7 cellular contexts compared by ENCODE assay signal in the genomic region with DNA sequence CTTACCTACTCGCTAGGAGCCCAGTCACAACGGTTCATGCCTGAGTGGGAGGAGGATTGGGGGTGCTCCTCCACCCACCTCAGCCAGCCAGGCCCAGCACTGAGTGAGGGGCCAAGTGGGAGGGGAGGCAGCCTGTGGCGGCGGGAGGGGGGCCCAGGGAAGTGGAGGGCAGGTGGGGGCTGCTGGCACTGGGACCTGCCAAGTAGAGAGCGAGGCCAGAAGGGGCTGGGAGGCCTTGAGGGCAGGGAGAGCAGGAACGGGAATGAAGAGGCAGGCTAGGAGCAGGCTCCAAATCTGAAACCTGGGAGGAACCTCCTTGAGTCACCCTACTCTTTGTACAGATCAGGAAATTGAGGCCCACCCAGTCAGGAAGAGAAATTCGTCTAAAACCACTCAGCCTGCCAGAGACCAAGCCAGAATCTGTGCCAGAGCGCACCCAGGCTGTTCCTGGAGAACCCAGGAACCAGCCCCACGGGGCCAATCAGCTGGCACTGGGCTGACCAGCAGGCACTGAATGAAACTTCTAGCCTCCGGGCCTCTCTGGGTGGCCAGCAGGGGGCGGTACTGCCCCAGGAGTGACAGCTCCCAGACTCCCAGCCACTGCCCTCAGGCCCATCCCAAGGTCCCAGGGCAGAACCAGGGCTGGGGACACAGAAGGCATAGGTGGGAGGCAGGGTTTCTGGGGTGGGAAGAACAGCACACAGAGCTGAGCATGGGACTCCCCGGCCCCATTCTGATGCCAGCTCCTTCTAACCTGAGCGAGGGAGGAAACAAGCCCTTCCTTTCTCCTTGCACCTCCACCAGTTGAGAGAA. TPM values are rescaled to one million over a fixed set of nuclear protein-coding genes. Genes with fewer than 3 reads are reported as not detected.
DNase-seq lines count a peak whose midpoint lies in the region; TF ChIP-seq lines count a peak whose summit lies in the region.

No MANE protein-coding gene starts in this region.

- 56% methylated on average over 10 of the region's 13 CpGs; no CpG with 5 or more reads in 1 of the 2 donors for WGBS in transverse colon (ENCODE audit: low coverage in 1 of 2), 2 donors

- no peak overlapping the region for H3K27ac ChIP-seq in transverse colon

- H3K9me3 ChIP-seq in transverse colon: no peaks in the 10 kb centered on the region

- no peaks in the 10 kb centered on the region for H3K36me3 ChIP-seq in transverse colon

- in situ Hi-C loops in KBM-7 (cut with MboI; ENCODE audit: low pct_unique_long_range_greater_than_20kb, low sequenced_read_pairs) (loop anchor here (10.0 kb wide), 2 partner anchors 53 to 243 kb away; partner anchors contain the start of gene SEMA7A), transverse colon (cut with MboI; ENCODE audit: low pct_ligation_motif_present in 1 of 4, low pct_unique_long_range_greater_than_20kb in 1 of 4, low sequenced_read_pairs in 3 of 4) (loop anchor here in 3 of 4 donors (5.0 to 25.0 kb wide), 2 partner anchors 55 to 380 kb away; no protein-coding TSS in a partner anchor)

- DNase-seq in KBM-7 (peak; percentile 93), RPMI8226 (peak; percentile 90), fibroblast of villous mesenchyme (ENCODE audit: low read depth) (peak; percentile 74), nucleus accumbens (lab: John Stamatoyannopoulos, UW) (peak in 54 of 56 donors; percentile 23 to 94 (median 75)), transverse colon (peak; percentile 87)
- DNase-seq in activated effector memory CD4-positive, alpha-beta T cell treated with Interleukin-2 at 50 U/mL for 16 hours: peak; percentile 58

- H3K4me3 ChIP-seq in fibroblast of villous mesenchyme (ENCODE audit: low read depth, low read length) (no peak overlapping the region), transverse colon (no peak overlapping the region)

- intact Hi-C loops in transverse colon (cut with DNase I; ENCODE audit: low total_unique reads): loop anchor here (10.0 kb wide), 1 partner anchor 243 kb away; no protein-coding TSS in a partner anchor

- TF ChIP-seq EP300 in transverse colon (IDR thresholded peaks at IDR 0.05; ENCODE audit: low read depth): no peak

- H3K4me1 ChIP-seq in transverse colon: peaks cover 0 to 10% (median 0%) of the 10 kb centered on the region in 4 donors

- TF ChIP-seq POLR2A in transverse colon (IDR thresholded peaks at IDR 0.05): no peak

- TF ChIP-seq CTCF in GM12872 (IDR thresholded peaks at IDR 0.05; ENCODE audit: insufficient read depth, low read depth, low read length): peak; percentile 93
- peak; percentile 95 for TF ChIP-seq CTCF in fibroblast of villous mesenchyme (IDR thresholded peaks at IDR 0.05; ENCODE audit: insufficient read depth, low read depth, low read length)
- TF ChIP-seq CTCF in transverse colon (IDR thresholded peaks at IDR 0.05): peak; percentile 79 to 94 (median 89)

- no peaks in the 10 kb centered on the region for H3K27me3 ChIP-seq in transverse colon

RNA-seq across cellular contexts. Expression of gene CYP11A1, which starts 14.8 kb away (rescaled TPM):
- total RNA-seq in fibroblast of villous mesenchyme: 0.64 and 0.86 TPM in 2 replicates
- total RNA-seq in transverse colon: under 1 TPM in 2 of 4 donors, not detected in 2; 0.40 to 0.79 TPM

RNA-seq across cellular contexts. Expression of gene SEMA7A, which starts 51.5 kb away (rescaled TPM):
- total RNA-seq in fibroblast of villous mesenchyme (16.8 and 24.6 TPM in 2 replicates), transverse colon (1 to 10 TPM in 3 of 4 donors, under 1 TPM in 1; 0.20 to 5.6 (median 3.1) TPM)
